In genomic region chr2:212548459-212548815, GRCh38 we compare ENCODE assay signal across 10 cellular contexts. TPM values are rescaled to one million over a fixed set of nuclear protein-coding genes. Genes with fewer than 3 reads are reported as not detected.
DNase-seq lines count a peak whose midpoint lies in the region; ATAC-seq and TF ChIP-seq lines count a peak whose summit lies in the region.
"Had no signal": no experiment of that assay in that cellular context is flagged by ENCODE, and none has a peak within 500 bp of the region (broad histone marks: within the 10 kb centered on the region; RNA-seq: fewer than 3 reads in every experiment).

No MANE protein-coding gene starts in this region.

- H3K4me2 ChIP-seq in Loucy (ENCODE audit: low read depth, low read length, poor library complexity, severe bottlenecking), result peak overlapping the region; percentile 22

- no peaks in the 10 kb centered on the region for H3K9me2 ChIP-seq in Loucy (replicated peaks; ENCODE audit: low read depth, low read length)

- ATAC-seq in left colon, result no peak
- ATAC-seq: esophagus mucosa had no signal

- no peak overlapping the region for H3K9ac ChIP-seq in Loucy (ENCODE audit: low read depth, low read length, poor library complexity, severe bottlenecking)

- H3K9me3 ChIP-seq in Loucy (ENCODE audit: insufficient read depth, low read depth, low read length), result no peaks in the 10 kb centered on the region
- no peaks in the 10 kb centered on the region for H3K9me3 ChIP-seq in Peyer's patch
- H3K9me3 ChIP-seq: SJCRH30 had no signal

- H3K4me3 ChIP-seq in Loucy (ENCODE audit: low read length, poor library complexity, severe bottlenecking) (no peak overlapping the region), coronary artery (peak overlapping the region; percentile 24), Peyer's patch (no peak overlapping the region)
- H3K4me3 ChIP-seq: SJCRH30 had no signal

- H3K4me1 ChIP-seq in Loucy (ENCODE audit: insufficient read depth, low read length, poor library complexity, severe bottlenecking), result peaks cover 11% of the 10 kb centered on the region
- H3K4me1 ChIP-seq in Peyer's patch, result no peaks in the 10 kb centered on the region
- H3K4me1 ChIP-seq: SJCRH30 had no signal

- H3F3A ChIP-seq in Loucy (ENCODE audit: low read depth), result no peaks in the 10 kb centered on the region

- DNase-seq in COR-L47 (lab: John Stamatoyannopoulos, UW) (peak; percentile 45), coronary artery (ENCODE audit: low spot score) (no peak), midbrain (lab: John Stamatoyannopoulos, UW) (peak; percentile 73), Peyer's patch (no peak), left colon (no peak), NCI-H1105 treated with DMSO at 0.1 percent for 48 hours (lab: John Stamatoyannopoulos, UW) (no peak)
- no peak for DNase-seq in stimulated activated CD4-positive, alpha-beta T cell treated with anti-CD3 and anti-CD28 coated beads, Interleukin-2, amount 100 ng/mL, for 48 hours

- H3K36me3 ChIP-seq in Loucy (ENCODE audit: insufficient read depth, low read length) (no peaks in the 10 kb centered on the region), Peyer's patch (no peaks in the 10 kb centered on the region)
- H3K36me3 ChIP-seq: SJCRH30 had no signal

- H3K27ac ChIP-seq in coronary artery (no peak overlapping the region), Peyer's patch (no peak overlapping the region)
- H3K27ac ChIP-seq: SJCRH30 had no signal

- no peaks in the 10 kb centered on the region for H3K79me2 ChIP-seq in Loucy (ENCODE audit: insufficient read depth, low read length)

- no peak for TF ChIP-seq POLR2A in Peyer's patch (IDR thresholded peaks at IDR 0.05)

- H4K20me1 ChIP-seq in Loucy (ENCODE audit: insufficient read depth, low read length, poor library complexity, severe bottlenecking), result no peaks in the 10 kb centered on the region

- no peaks in the 10 kb centered on the region for H3K27me3 ChIP-seq in Loucy (ENCODE audit: insufficient read depth, low read length, poor library complexity, severe bottlenecking)
- H3K27me3 ChIP-seq in Peyer's patch, result no peaks in the 10 kb centered on the region
- H3K27me3 ChIP-seq: SJCRH30 had no signal

- H2AFZ ChIP-seq in Loucy (ENCODE audit: low read length), result peak overlapping the region; percentile 66; the same call in 1 of the 2 replicates

- peak; percentile 64 for TF ChIP-seq CTCF in Loucy (conservative IDR thresholded peaks at IDR 0.05; ENCODE audit: low read length)
- no peak for TF ChIP-seq CTCF in coronary artery (IDR thresholded peaks at IDR 0.05)
- TF ChIP-seq CTCF in Peyer's patch (IDR thresholded peaks at IDR 0.05), result peak in 3 of 6 experiments; percentile 29 to 40 (median 37)

- intact Hi-C loops in left colon (cut with DNase I, micrococcal nuclease), result no loop called here

RNA-seq across cellular contexts. Expression of gene ERBB4, which starts 9.8 kb away (rescaled TPM):
- total RNA-seq in Peyer's patch (under 1 TPM in 2 of 4 donors, not detected in 2; 0.09 to 0.67 TPM), left colon (under 1 TPM; 0.18 to 0.70 TPM)

Comparison
In these comparisons a context has a peak if more than half of its experiments do, and no peak if none do; other contexts are left out.
1. DNase-seq: peak in COR-L47 (single experiment) and midbrain (single experiment); none in coronary artery (single experiment), Peyer's patch (0 of 3), stimulated activated CD4-positive, alpha-beta T cell treated with anti-CD3 and anti-CD28 coated beads, Interleukin-2, amount 100 ng/mL, for 48 hours (0 of 2), left colon (0 of 2) and NCI-H1105 treated with DMSO at 0.1 percent for 48 hours (single experiment).